In the genomic region with DNA sequence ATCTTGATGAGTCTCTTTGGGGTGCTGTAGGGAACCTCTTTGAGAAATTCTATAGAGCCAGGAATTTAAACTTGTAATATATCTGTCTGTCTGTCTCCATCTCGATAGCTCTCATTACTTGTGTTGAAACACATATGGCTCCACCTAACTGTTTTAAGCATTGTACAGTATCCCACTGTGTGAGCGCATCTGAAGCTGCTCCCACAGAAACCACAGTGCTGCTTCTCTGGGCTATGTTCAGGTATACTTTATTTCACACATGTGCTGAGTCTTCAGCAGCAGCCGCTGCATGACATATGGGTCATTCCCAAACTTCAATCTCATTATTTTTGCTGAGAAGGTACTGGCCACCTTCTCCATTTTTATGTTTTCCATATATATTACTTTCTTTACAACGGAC, we compare ENCODE assay signal across 21 cellular contexts.
DNase-seq lines count a peak whose midpoint lies in the region; ATAC-seq and TF ChIP-seq lines count a peak whose summit lies in the region.
"Had no signal": no experiment of that assay in that cellular context is flagged by ENCODE, and none has a peak within 500 bp of the region (broad histone marks: within the 10 kb centered on the region; RNA-seq: fewer than 3 reads in every experiment).

No MANE protein-coding gene starts in this region.

- no peak overlapping the region for H2AFZ ChIP-seq in OCI-LY1 (ENCODE audit: low read length)

- H3K27ac ChIP-seq in AG04450 (ENCODE audit: low read depth, low read length) (peak overlapping the region; percentile 12), OCI-LY1 (ENCODE audit: low read depth, low read length, poor library complexity, severe bottlenecking) (peak overlapping the region; percentile 95), vagina (no peak overlapping the region)
- H3K27ac ChIP-seq: 22Rv1 had no signal

- H3K9ac ChIP-seq in OCI-LY1 (ENCODE audit: low read length) = peak overlapping the region; percentile 50; the same call in 1 of the 2 replicates

- peaks cover 7% of the 10 kb centered on the region for H3K9me3 Mint-ChIP-seq in T-helper 1 cell treated with Interleukin-12 subunit alpha and Interleukin-12 subunit beta and Interleukin-4 antibody, amounts not matched to agents 30 μg/mL and 1 μg/mL, for 36 hours
- H3K9me3 Mint-ChIP-seq in naive B cell = no peaks in the 10 kb centered on the region

- TF ChIP-seq POLR2A in vagina (IDR thresholded peaks at IDR 0.05) = no peak

- no peak overlapping the region for H3K4me3 Mint-ChIP-seq in T-helper 1 cell treated with Interleukin-12 subunit alpha and Interleukin-12 subunit beta and Interleukin-4 antibody, amounts not matched to agents 30 μg/mL and 1 μg/mL, for 36 hours
- peak overlapping the region in 3 of 8 donors; percentile 10 to 57 (median 38) for H3K4me3 Mint-ChIP-seq in naive B cell
- H3K4me3 Mint-ChIP-seq: CD4-positive, CD25-positive, alpha-beta regulatory T cell had no signal

- H4K20me1 ChIP-seq in OCI-LY1 (ENCODE audit: insufficient read depth, low read length) = no peaks in the 10 kb centered on the region

- peaks cover 23% of the 10 kb centered on the region for H3K36me3 Mint-ChIP-seq in T-helper 1 cell treated with Interleukin-12 subunit alpha and Interleukin-12 subunit beta and Interleukin-4 antibody, amounts not matched to agents 30 μg/mL and 1 μg/mL, for 36 hours (ENCODE audit: low read depth)
- peaks cover 0 to 5% of the 10 kb centered on the region in 2 donors for H3K36me3 Mint-ChIP-seq in naive B cell
- H3K36me3 Mint-ChIP-seq: CD4-positive, CD25-positive, alpha-beta regulatory T cell had no signal

- no peaks in the 10 kb centered on the region; the same call in 1 of the 2 replicates for H3F3A ChIP-seq in OCI-LY1 (ENCODE audit: insufficient read depth, low read length)

- H3K27ac Mint-ChIP-seq in T-helper 1 cell treated with Interleukin-12 subunit alpha and Interleukin-12 subunit beta and Interleukin-4 antibody, amounts not matched to agents 30 μg/mL and 1 μg/mL, for 36 hours = peak overlapping the region; percentile 34
- peak overlapping the region in 5 of 6 donors; percentile 28 to 93 (median 77) for H3K27ac Mint-ChIP-seq in naive B cell
- H3K27ac Mint-ChIP-seq: CD4-positive, CD25-positive, alpha-beta regulatory T cell had no signal

- TF ChIP-seq CTCF in AG04450 (IDR thresholded peaks at IDR 0.05; ENCODE audit: low read depth, low read length) (no peak), OCI-LY1 (IDR thresholded peaks at IDR 0.05; ENCODE audit: low read length) (no peak), vagina (IDR thresholded peaks at IDR 0.05) (no peak)

- H3K27me3 ChIP-seq in AG04450 (ENCODE audit: control insufficient read depth, insufficient read depth, low read length) = no peaks in the 10 kb centered on the region
- no peaks in the 10 kb centered on the region for H3K27me3 ChIP-seq in OCI-LY1 (ENCODE audit: insufficient read depth, low read length)
- no peaks in the 10 kb centered on the region for H3K27me3 ChIP-seq in vagina

- H3K4me2 ChIP-seq in OCI-LY1 (ENCODE audit: low read length) = peak overlapping the region; percentile 70; the same call in 1 of the 2 replicates

- ATAC-seq in naive B cell (ENCODE audit: low read depth in 2 of 2) = no peak
- no peak for ATAC-seq in GM19023 (IDR thresholded peaks at IDR 0.05; ENCODE audit: unreplicated experiment)
- no peak for ATAC-seq in HG03442 (IDR thresholded peaks at IDR 0.05; ENCODE audit: unreplicated experiment)
- ATAC-seq: GM12878, K562 had no signal

- DNase-seq in T-helper 1 cell (no peak), AG04450 (ENCODE audit: low read depth, low spot score) (no peak), naive B cell (no peak), vagina (ENCODE audit: extremely low spot score in 2 of 2) (no peak)
- DNase-seq: CD4-positive, CD25-positive, alpha-beta regulatory T cell; COR-L47; GF-D8; GOT3; MV-4-11; NCI-H1694 treated with DMSO at 0.1 percent for 48 hours; NCI-H2107; NCI-H510A; NCI-H774; SIG-M5 had no signal

- CTCF ChIA-PET in AG04450 (lab: Charles Lee) = interaction anchor here (0.6 to 0.7 kb wide), 3 partner anchors 29 to 176 kb away, joined by 3 to 4 read pairs (median 4); no protein-coding TSS in a partner anchor

- H3K79me2 ChIP-seq in OCI-LY1 (ENCODE audit: insufficient read depth, low read length) = peaks cover 10% of the 10 kb centered on the region

- peaks cover 13% of the 10 kb centered on the region for H3K36me3 ChIP-seq in OCI-LY1 (ENCODE audit: insufficient read depth, low read length)
- H3K36me3 ChIP-seq in vagina = no peaks in the 10 kb centered on the region

- intact Hi-C loops in vagina (cut with DNase I) = no loop called here

- peaks cover 72% of the 10 kb centered on the region for H3K4me1 Mint-ChIP-seq in T-helper 1 cell treated with Interleukin-12 subunit alpha and Interleukin-12 subunit beta and Interleukin-4 antibody, amounts not matched to agents 30 μg/mL and 1 μg/mL, for 36 hours (ENCODE audit: low read depth)
- peaks cover 51 to 82% (median 68%) of the 10 kb centered on the region in 3 donors for H3K4me1 Mint-ChIP-seq in naive B cell

- H3K4me3 ChIP-seq in AG04450 (ENCODE audit: low read depth, low read length) = no peak overlapping the region
- no peak overlapping the region for H3K4me3 ChIP-seq in OCI-LY1 (ENCODE audit: low read depth, low read length, poor library complexity, severe bottlenecking)
- no peak overlapping the region for H3K4me3 ChIP-seq in vagina
- H3K4me3 ChIP-seq: GM12878, K562 had no signal

- H3K9me2 ChIP-seq in OCI-LY1 (ENCODE audit: low read depth, low read length) = no peaks in the 10 kb centered on the region

- peaks cover 65% of the 10 kb centered on the region for H3K4me1 ChIP-seq in OCI-LY1 (ENCODE audit: insufficient read depth, low read length, severe bottlenecking)
- no peaks in the 10 kb centered on the region for H3K4me1 ChIP-seq in vagina

- H3K27me3 Mint-ChIP-seq in T-helper 1 cell treated with Interleukin-12 subunit alpha and Interleukin-12 subunit beta and Interleukin-4 antibody, amounts not matched to agents 30 μg/mL and 1 μg/mL, for 36 hours (ENCODE audit: low read depth) = no peaks in the 10 kb centered on the region
- no peaks in the 10 kb centered on the region for H3K27me3 Mint-ChIP-seq in naive B cell
- H3K27me3 Mint-ChIP-seq: CD4-positive, CD25-positive, alpha-beta regulatory T cell had no signal

- H3K9me3 ChIP-seq in AG04450 (ENCODE audit: control insufficient read depth, insufficient read depth, low read length) (no peaks in the 10 kb centered on the region), OCI-LY1 (ENCODE audit: low read length) (peaks cover 7% of the 10 kb centered on the region; the same call in 1 of the 2 replicates), vagina (no peaks in the 10 kb centered on the region)

- POLR2A ChIA-PET in AG04450 (lab: Yijun Ruan, JAX) = interaction anchor here (0.7 kb wide), 1 partner anchor 169 kb away, joined by 5 read pairs; no protein-coding TSS in a partner anchor
